Comparison of ENCODE assay signal across 1 cellular context in the genomic region with DNA sequence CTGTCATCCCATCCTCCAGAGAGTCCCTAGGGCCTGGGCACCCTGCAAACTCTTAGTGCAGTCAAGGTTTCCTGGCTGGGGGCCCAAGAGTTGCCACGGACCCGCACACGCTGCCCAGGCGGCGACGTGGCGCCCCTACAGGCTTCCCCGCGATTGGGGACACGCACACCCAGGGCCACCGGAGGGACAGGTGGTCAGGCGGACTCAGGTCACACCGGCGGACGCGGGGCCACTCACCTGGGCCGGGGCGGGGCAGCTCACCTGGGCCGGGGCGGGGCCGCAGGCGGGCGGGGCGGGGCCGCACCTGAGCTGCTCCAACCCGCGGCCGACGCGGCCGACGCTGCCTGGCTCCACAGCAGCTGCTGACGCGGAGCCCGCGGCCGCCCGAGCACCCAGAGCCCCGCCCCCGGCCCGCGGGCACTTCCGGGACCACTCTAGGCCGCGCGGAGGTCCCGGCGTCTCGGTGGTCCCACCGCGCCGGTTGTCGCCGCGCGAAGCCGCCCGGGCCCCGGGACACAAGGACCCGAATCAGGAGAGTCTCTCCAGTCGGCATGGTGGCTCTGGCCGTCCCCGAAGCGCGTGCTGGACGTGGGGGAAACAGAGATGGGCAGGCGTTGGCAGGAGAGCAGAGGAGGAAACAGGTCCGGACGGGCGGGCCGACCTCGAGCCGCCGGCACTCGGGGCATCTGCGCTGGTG.
TF ChIP-seq lines count a peak whose summit lies in the region.

Gene ZNF70, minus strand, starts transcription at position 369 of the 697 bp plus-strand sequence. CDS start 5,972 bp downstream, outside the sequence.

TF ChIP-seq in IMR-90, 13 proteins besides CTCF, POLR2A, EP300 and RAD21:
- TF ChIP-seq NFE2L2 (IDR thresholded peaks at IDR 0.05; ENCODE audit: low read depth, low read length) (no peak), RFX5 (IDR thresholded peaks at IDR 0.05; ENCODE audit: low read depth, low read length) (peak; percentile 78), MAZ (IDR thresholded peaks at IDR 0.05; ENCODE audit: borderline replicate concordance, low read depth, low read length) (peak; percentile 88; the same call in 1 of the 2 replicates), FOS (IDR thresholded peaks at IDR 0.05; ENCODE audit: low read depth, low read length) (no peak), SMC3 (IDR thresholded peaks at IDR 0.05; ENCODE audit: low read depth, low read length) (no peak), CHD1 (IDR thresholded peaks at IDR 0.05; ENCODE audit: low read depth, low read length) (no peak), BHLHE40 (IDR thresholded peaks at IDR 0.05; ENCODE audit: low read depth, low read length) (no peak)
- TF ChIP-seq, protein P1, sequence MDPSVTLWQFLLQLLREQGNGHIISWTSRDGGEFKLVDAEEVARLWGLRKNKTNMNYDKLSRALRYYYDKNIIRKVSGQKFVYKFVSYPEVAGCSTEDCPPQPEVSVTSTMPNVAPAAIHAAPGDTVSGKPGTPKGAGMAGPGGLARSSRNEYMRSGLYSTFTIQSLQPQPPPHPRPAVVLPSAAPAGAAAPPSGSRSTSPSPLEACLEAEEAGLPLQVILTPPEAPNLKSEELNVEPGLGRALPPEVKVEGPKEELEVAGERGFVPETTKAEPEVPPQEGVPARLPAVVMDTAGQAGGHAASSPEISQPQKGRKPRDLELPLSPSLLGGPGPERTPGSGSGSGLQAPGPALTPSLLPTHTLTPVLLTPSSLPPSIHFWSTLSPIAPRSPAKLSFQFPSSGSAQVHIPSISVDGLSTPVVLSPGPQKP (IDR thresholded peaks at IDR 0.05; ENCODE audit: borderline replicate concordance, low read depth, low read length), result no peak
